19 cellular contexts compared by ENCODE assay signal in the genomic region with DNA sequence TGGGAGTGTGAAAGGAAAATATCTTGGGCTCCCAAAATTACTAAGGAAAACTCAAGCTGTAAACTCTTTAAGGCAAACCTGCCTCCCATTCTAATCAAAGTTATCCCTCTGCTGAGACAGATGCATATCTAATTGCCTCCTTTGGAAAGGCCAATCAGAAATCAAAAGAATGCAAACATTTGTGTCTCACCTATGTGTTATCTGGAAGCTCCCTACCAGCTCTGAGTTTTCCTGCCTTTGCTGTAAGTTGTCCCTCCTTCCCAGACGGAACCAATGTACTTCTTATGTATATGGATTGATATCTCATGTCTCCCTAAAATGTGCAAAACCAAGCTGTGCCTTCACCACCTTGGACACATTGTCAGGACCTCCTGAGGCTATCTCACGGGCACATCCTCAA.
"Had no signal": no experiment of that assay in that cellular context is flagged by ENCODE, and none has a peak within 500 bp of the region (broad histone marks: within the 10 kb centered on the region; RNA-seq: fewer than 3 reads in every experiment).

No MANE protein-coding gene starts in this region.

- H3K4me1 ChIP-seq: spleen, stomach had no signal

- H3K36me3 ChIP-seq: neutrophil, spleen, stomach, thoracic aorta had no signal

- ATAC-seq: mucosa of descending colon; naive thymus-derived CD8-positive, alpha-beta T cell; sciatic nerve had no signal

- H3K4me3 Mint-ChIP-seq: naive thymus-derived CD8-positive, alpha-beta T cell had no signal

- H3K9me3 ChIP-seq: neutrophil, thoracic aorta had no signal

- H3K27ac ChIP-seq: coronary artery, neutrophil, spleen, stomach, thoracic aorta had no signal

- H3K27me3 ChIP-seq: neutrophil, spleen, stomach had no signal

- H3K27ac Mint-ChIP-seq: naive thymus-derived CD8-positive, alpha-beta T cell had no signal

- H3K4me1 Mint-ChIP-seq: naive thymus-derived CD8-positive, alpha-beta T cell had no signal

- DNase-seq: effector memory CD4-positive, alpha-beta T cell; foreskin melanocyte; head of caudate nucleus; hippocampal formation; kidney glomerular epithelial cell; mucosa of descending colon; naive thymus-derived CD8-positive, alpha-beta T cell; posterior cingulate gyrus; spleen; stimulated activated CD4-positive, alpha-beta T cell treated with anti-CD3 and anti-CD28 coated beads, Interleukin-15, amount 100 ng/mL, for 24 hours; stimulated activated CD4-positive, alpha-beta T cell treated with anti-CD3 and anti-CD28 coated beads, Interleukin-2, amount 100 ng/mL, for 24 hours; stimulated activated CD4-positive, alpha-beta T cell treated with anti-CD3 and anti-CD28 coated beads, Interleukin-4, amount 100 ng/mL, for 4 hours; stimulated activated naive CD4-positive, alpha-beta T cell; stomach; substantia nigra had no signal

- H3K4me3 ChIP-seq: coronary artery, mucosa of descending colon, spleen, stomach, thoracic aorta had no signal
